ENCODE assay signal across 8 cellular contexts in the genomic region with DNA sequence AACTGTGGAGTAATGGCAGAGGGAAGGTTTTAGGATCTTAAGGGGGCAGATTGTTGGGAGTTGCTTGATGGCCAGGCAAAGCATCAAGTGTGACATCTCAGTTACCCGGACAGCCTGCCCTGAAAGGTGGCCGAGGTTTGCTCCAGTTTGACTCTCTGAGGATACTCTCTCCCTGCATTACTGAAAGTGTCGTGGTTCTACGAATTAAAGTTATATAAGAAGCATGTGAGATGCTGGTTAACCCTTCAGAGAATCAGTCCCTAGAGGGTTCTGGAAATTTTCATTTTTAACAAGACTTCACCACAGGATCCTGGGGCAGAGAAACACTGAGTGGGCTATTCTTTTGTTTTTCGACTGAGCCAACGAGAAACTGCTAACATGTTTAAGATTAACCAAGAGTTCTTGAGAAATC. TPM values are rescaled to one million over a fixed set of nuclear protein-coding genes. Genes with fewer than 3 reads are reported as not detected.
DNase-seq lines count a peak whose midpoint lies in the region; ATAC-seq, FAIRE-seq and TF ChIP-seq lines count a peak whose summit lies in the region.

No MANE protein-coding gene starts in this region.

- intact Hi-C loops in activated CD4-positive, alpha-beta T cell treated with anti-CD3 and anti-CD28 coated beads for 36 hours (cut with DNase I, micrococcal nuclease), result loop anchor here (1.0 to 10.0 kb wide), 10 partner anchors 102 to 1452 kb away; a partner anchor contains a TSS

- H3K36me3 ChIP-seq in SK-N-MC (ENCODE audit: insufficient read depth, low read length) (peaks cover 33% of the 10 kb centered on the region), gastroesophageal sphincter (no peaks in the 10 kb centered on the region), small intestine (ENCODE audit: control insufficient read depth in 2 of 2, insufficient read depth in 2 of 2, low read length in 2 of 2) (no peaks in the 10 kb centered on the region)

- H3K4me3 ChIP-seq in SK-N-MC (peak overlapping the region; percentile 88), gastroesophageal sphincter (peak overlapping the region; percentile 85 to 88), small intestine (ENCODE audit: low read depth in 1 of 2, low read length in 2 of 2) (peak overlapping the region in 1 of 2 donors; percentile 90)

- CTCF ChIA-PET in activated CD4-positive, alpha-beta T cell treated with anti-CD3 and anti-CD28 coated beads for 36 hours (lab: Charles Lee), result interaction anchor here (0.6 to 1.3 kb wide), 2 partner anchors 172 to 1581 kb away, joined by 3 read pairs; no protein-coding TSS in a partner anchor

- H3K36me3 Mint-ChIP-seq in activated CD4-positive, alpha-beta T cell treated with anti-CD3 and anti-CD28 coated beads for 36 hours (ENCODE audit: low read depth), result peaks cover 29% of the 10 kb centered on the region

- H3K27me3 ChIP-seq in gastroesophageal sphincter (no peaks in the 10 kb centered on the region), small intestine (ENCODE audit: control insufficient read depth in 2 of 2, insufficient read depth in 2 of 2, low read length in 2 of 2) (no peaks in the 10 kb centered on the region)

- WGBS in gastroesophageal sphincter (ENCODE audit: low coverage in 1 of 2), 2 donors, result 45 to 64% methylated on average over 4 to 6 of the region's 6 CpGs
- WGBS in small intestine, 3 donors, result 63 to 84% (median 74%) methylated on average over 6 of the region's 6 CpGs

- H3K4me1 ChIP-seq in gastroesophageal sphincter (peaks cover 4 to 46% (median 7%) of the 10 kb centered on the region in 3 donors), small intestine (ENCODE audit: control insufficient read depth in 2 of 2, insufficient read depth in 1 of 2, low read depth in 1 of 2, low read length in 1 of 2) (peaks cover 4 to 5% of the 10 kb centered on the region in 2 donors)

- no peak for TF ChIP-seq EP300 in gastroesophageal sphincter (IDR thresholded peaks at IDR 0.05)

- no peak for ATAC-seq in activated CD4-positive, alpha-beta T cell treated with anti-CD3 and anti-CD28 coated beads for 36 hours
- no peak for ATAC-seq in gastroesophageal sphincter

- no peaks in the 10 kb centered on the region for H3K27me3 Mint-ChIP-seq in activated CD4-positive, alpha-beta T cell treated with anti-CD3 and anti-CD28 coated beads for 36 hours

- H3K27ac ChIP-seq in SK-N-MC (peak overlapping the region; percentile 97), gastroesophageal sphincter (peak overlapping the region; percentile 97 to 99 (median 98)), small intestine (ENCODE audit: low read depth in 1 of 2, low read length in 1 of 2) (peak overlapping the region; percentile 95 to 98)

- no peak for TF ChIP-seq CTCF in gastroesophageal sphincter (IDR thresholded peaks at IDR 0.05)

- H3K9me3 ChIP-seq in SK-N-MC (ENCODE audit: low read depth, low read length), result no peaks in the 10 kb centered on the region
- no peaks in the 10 kb centered on the region for H3K9me3 ChIP-seq in gastroesophageal sphincter
- no peaks in the 10 kb centered on the region for H3K9me3 ChIP-seq in small intestine (ENCODE audit: control insufficient read depth, low read depth)

- DNase-seq in activated CD4-positive, alpha-beta T cell treated with anti-CD3 and anti-CD28 coated beads for 36 hours, result no peak
- no peak for DNase-seq in activated CD4-positive, alpha-beta T cell treated with anti-CD3 and anti-CD28 coated beads for 48 hours
- DNase-seq in SK-N-MC (ENCODE audit: low read depth, low spot score) (no peak), small intestine (no peak), NCI-H345 treated with DMSO at 0.1 percent for 48 hours (lab: John Stamatoyannopoulos, UW; ENCODE audit: unreplicated experiment) (no peak), GDM1 (lab: John Stamatoyannopoulos, UW) (no peak), superior temporal gyrus (ENCODE audit: extremely low spot score) (no peak)

- POLR2A ChIA-PET in activated CD4-positive, alpha-beta T cell treated with anti-CD3 and anti-CD28 coated beads for 36 hours (lab: Charles Lee), result interaction anchor here (0.6 to 1.0 kb wide), 2 partner anchors 11 to 12 kb away, joined by 3 to 6 read pairs; no protein-coding TSS in a partner anchor

- H3K9ac ChIP-seq in SK-N-MC (ENCODE audit: insufficient read length), result peak overlapping the region; percentile 96

- TF ChIP-seq POLR2A in gastroesophageal sphincter (IDR thresholded peaks at IDR 0.05), result no peak

- peaks cover 57% of the 10 kb centered on the region for H3K4me1 Mint-ChIP-seq in activated CD4-positive, alpha-beta T cell treated with anti-CD3 and anti-CD28 coated beads for 36 hours

- no peaks in the 10 kb centered on the region for H3K9me3 Mint-ChIP-seq in activated CD4-positive, alpha-beta T cell treated with anti-CD3 and anti-CD28 coated beads for 36 hours (ENCODE audit: low read depth)

- H3K4me3 Mint-ChIP-seq in activated CD4-positive, alpha-beta T cell treated with anti-CD3 and anti-CD28 coated beads for 36 hours, result peak overlapping the region; percentile 94

- H3K27ac Mint-ChIP-seq in activated CD4-positive, alpha-beta T cell treated with anti-CD3 and anti-CD28 coated beads for 36 hours, result peak overlapping the region; percentile 97

- no peak for FAIRE-seq in small intestine (lab: Jason Lieb, UNC)

RNA-seq across cellular contexts. Expression of a gene that starts 0.7 kb away (rescaled TPM):
- 10 to 100 TPM; 36.8 to 46.0 TPM for total RNA-seq in activated CD4-positive, alpha-beta T cell treated with anti-CD3 and anti-CD28 coated beads for 36 hours
- total RNA-seq in gastroesophageal sphincter, result 10 to 100 TPM; 40.2 to 83.3 (median 53.8) TPM
- 10 to 100 TPM; 14.1 to 19.5 (median 14.6) TPM for polyA plus RNA-seq in small intestine
